ENCODE assay signal across 1 cellular context in genomic region chr11:65213322-65214211, GRCh38.
TF ChIP-seq lines count a peak whose summit lies in the region.

No MANE protein-coding gene starts in this region.

TF ChIP-seq in K562, 482 proteins besides CTCF, POLR2A, EP300 and RAD21:
- TF ChIP-seq MTA2 (IDR thresholded peaks at IDR 0.05; ENCODE audit: low read depth), result no peak
- no peak for TF ChIP-seq SETDB1 (IDR thresholded peaks at IDR 0.05; ENCODE audit: low read length)
- TF ChIP-seq RNF219 (CRISPR knock-in tag; IDR thresholded peaks at IDR 0.05), result no peak
- no peak for TF ChIP-seq FOXA3 (CRISPR knock-in tag; conservative IDR thresholded peaks at IDR 0.05 in 1 of 2, IDR thresholded peaks at IDR 0.05 in 1 of 2)
- TF ChIP-seq TFAP4 (CRISPR knock-in tag; IDR thresholded peaks at IDR 0.05; ENCODE audit: borderline replicate concordance), result peak; percentile 7; the same call in 1 of the 2 replicates
- TF ChIP-seq POLR2B (IDR thresholded peaks at IDR 0.05; ENCODE audit: low read depth, partially characterized antibody), result peak; percentile 29
- TF ChIP-seq CBFA2T3 (IDR thresholded peaks at IDR 0.05), result 0 out of 2 replicates have a peak, but pooled peaks have one; percentile 7
- 0 out of 2 replicates have a peak, but pooled peaks have one; percentile 24 for TF ChIP-seq SUPT5H (IDR thresholded peaks at IDR 0.05)
- peak; percentile 78 for TF ChIP-seq POLR2G (IDR thresholded peaks at IDR 0.05; ENCODE audit: low read depth, low read length)
